In genomic region chr13:20814224-20814910, GRCh38 we compare ENCODE assay signal across 8 cellular contexts. TPM values are rescaled to one million over a fixed set of nuclear protein-coding genes. Genes with fewer than 3 reads are reported as not detected.
A peak's percentile ranks its signal among the peaks of the same experiment; 100 is the strongest.
DNase-seq lines count a peak whose midpoint lies in the region; ATAC-seq and TF ChIP-seq lines count a peak whose summit lies in the region.

No MANE protein-coding gene starts in this region.

- no peaks in the 10 kb centered on the region for H3K4me1 Mint-ChIP-seq in activated T-cell treated with anti-CD3 and anti-CD28 coated beads, Interleukin-2, amount 50 U/mL, for 4 hours (ENCODE audit: low read depth)

- no peak overlapping the region; the same call in 1 of the 2 replicates for H2AFZ ChIP-seq in SK-N-SH (ENCODE audit: low read depth)

- no peak for TF ChIP-seq RAD21 in SK-N-SH (IDR thresholded peaks at IDR 0.05; ENCODE audit: low read length)

- peaks cover 37% of the 10 kb centered on the region for H3K36me3 Mint-ChIP-seq in activated T-cell treated with anti-CD3 and anti-CD28 coated beads, Interleukin-2, amount 50 U/mL, for 4 hours (ENCODE audit: insufficient read depth)

- 7% methylated on average over 5 of the region's 5 CpGs for WGBS in SK-N-SH (ENCODE audit: low lambda C conversion rate)

- H3K79me2 ChIP-seq in SK-N-SH (ENCODE audit: insufficient read depth), result peaks cover 19% of the 10 kb centered on the region

- no peaks in the 10 kb centered on the region for H3K9me2 ChIP-seq in SK-N-SH

- TF ChIP-seq CTCF in SK-N-SH (IDR thresholded peaks at IDR 0.05) (no peak), gastrocnemius medialis (IDR thresholded peaks at IDR 0.05 in 4 of 5, conservative IDR thresholded peaks at IDR 0.05 in 1 of 5) (no peak)

- H3K4me1 ChIP-seq in SK-N-SH (ENCODE audit: control insufficient read depth in 1 of 2, insufficient read depth in 2 of 2, low read depth in 1 of 2, low read length in 1 of 2), result peaks cover 18 to 21% of the 10 kb centered on the region in 2 experiments
- H3K4me1 ChIP-seq in gastrocnemius medialis, result peaks cover 46 to 63% of the 10 kb centered on the region in 2 donors

- in situ Hi-C loops in gastrocnemius medialis (cut with MboI; ENCODE audit: low sequenced_read_pairs in 4 of 4), result no loop called here

- no peak for TF ChIP-seq POLR2A in gastrocnemius medialis (IDR thresholded peaks at IDR 0.05)

- no peaks in the 10 kb centered on the region for H3K27me3 ChIP-seq in SK-N-SH (ENCODE audit: insufficient read depth)
- H3K27me3 ChIP-seq in gastrocnemius medialis, result no peaks in the 10 kb centered on the region

- H4K20me1 ChIP-seq in SK-N-SH (ENCODE audit: insufficient read depth), result peaks cover 7% of the 10 kb centered on the region

- CTCF ChIA-PET in SK-N-SH (lab: Yijun Ruan, JAX), result interaction anchor here (2.7 to 3.4 kb wide), 2 partner anchors 12 to 14 kb away, joined by 19 to 28 read pairs; no protein-coding TSS in a partner anchor

- peak; percentile 40 to 72; a peak in 3 of 4 replicates for TF ChIP-seq EP300 in SK-N-SH (IDR thresholded peaks at IDR 0.05; ENCODE audit: borderline replicate concordance in 1 of 2, low read depth in 1 of 2, low read length in 1 of 2)

- peak overlapping the region in 1 of 2 experiments; percentile 36; a peak in 2 of 4 replicates for H3K4me3 ChIP-seq in SK-N-SH (ENCODE audit: low read depth in 2 of 2, low read length in 1 of 2)
- H3K4me3 ChIP-seq in gastrocnemius medialis, result peak overlapping the region in 3 of 4 donors; percentile 12 to 45 (median 29)

- peak overlapping the region; percentile 77 for H3K4me2 ChIP-seq in SK-N-SH

- H3F3A ChIP-seq in SK-N-SH (replicated peaks; ENCODE audit: insufficient read depth), result peaks cover 40% of the 10 kb centered on the region

- H3K27ac ChIP-seq in SK-N-SH (ENCODE audit: low read depth in 2 of 2, low read length in 1 of 2), result peak overlapping the region; percentile 72 to 96
- H3K27ac ChIP-seq in gastrocnemius medialis, result peak overlapping the region; percentile 87 to 93 (median 88)

- peak overlapping the region; percentile 64; the same call in 1 of the 2 replicates for H3K9ac ChIP-seq in SK-N-SH

- no peaks in the 10 kb centered on the region for H3K9me3 Mint-ChIP-seq in activated T-cell treated with anti-CD3 and anti-CD28 coated beads, Interleukin-2, amount 50 U/mL, for 4 hours

- H3K36me3 ChIP-seq in SK-N-SH (replicated peaks in 1 of 2; ENCODE audit: control insufficient read depth in 1 of 2, insufficient read depth in 2 of 2, low read length in 1 of 2) (peaks cover 4 to 5% of the 10 kb centered on the region in 2 experiments), gastrocnemius medialis (peaks cover 0 to 1% of the 10 kb centered on the region in 2 donors)

- H3K9me3 ChIP-seq in SK-N-SH, result no peaks in the 10 kb centered on the region
- no peaks in the 10 kb centered on the region for H3K9me3 ChIP-seq in gastrocnemius medialis

- H3K27me3 Mint-ChIP-seq in activated T-cell treated with anti-CD3 and anti-CD28 coated beads, Interleukin-2, amount 50 U/mL, for 4 hours (ENCODE audit: low read depth), result no peaks in the 10 kb centered on the region

- intact Hi-C loops in gastrocnemius medialis (cut with DNase I; ENCODE audit: low total_unique reads), result loop anchor here (5.0 to 10.0 kb wide), 3 partner anchors 42 to 247 kb away; partner anchors contain the start of genes EEF1AKMT1 and IFT88

- POLR2A ChIA-PET in SK-N-SH (lab: Yijun Ruan, JAX), result interaction anchor here (0.8 kb wide), 1 partner anchor 41 kb away, joined by 3 read pairs; the partner anchor contains the start of gene EEF1AKMT1

- ATAC-seq in gastrocnemius medialis (peak; percentile 94 to 96), GM21723 (IDR thresholded peaks at IDR 0.05; ENCODE audit: unreplicated experiment) (no peak), GM18861 (IDR thresholded peaks at IDR 0.05; ENCODE audit: unreplicated experiment) (no peak)
- no peak for ATAC-seq in activated T-cell treated with anti-CD3 and anti-CD28 coated beads, Interleukin-2, amount 50 U/mL, for 4 hours

- H3K4me3 Mint-ChIP-seq in activated T-cell treated with anti-CD3 and anti-CD28 coated beads, Interleukin-2, amount 50 U/mL, for 4 hours, result no peak overlapping the region

- DNase-seq in GOT3 (lab: John Stamatoyannopoulos, UW) (peak; percentile 26), SK-N-SH (peak; percentile 58), glomerular endothelial cell (ENCODE audit: extremely low read depth, low read depth, low spot score) (peak; percentile 91), gastrocnemius medialis (peak; percentile 85 to 95)
- no peak for DNase-seq in activated T-cell treated with anti-CD3 and anti-CD28 coated beads, Interleukin-2, amount 50 U/mL, for 48 hours
- no peak for DNase-seq in activated T-cell treated with anti-CD3 and anti-CD28 coated beads, Interleukin-2, amount 50 U/mL, for 4 hours

TF ChIP-seq in SK-N-SH, 30 proteins besides CTCF, POLR2A, EP300 and RAD21 (continues in another document):
- TF ChIP-seq REST (IDR thresholded peaks at IDR 0.05; ENCODE audit: low read depth, low read length) (no peak), RXRA (IDR thresholded peaks at IDR 0.05; ENCODE audit: borderline replicate concordance, low read depth) (no peak; the same call in 1 of the 2 replicates), NRF1 (IDR thresholded peaks at IDR 0.05; ENCODE audit: low read depth, low read length) (no peak), FOSL2 (IDR thresholded peaks at IDR 0.05; ENCODE audit: borderline replicate concordance, low read depth) (peak; percentile 79), MAX (IDR thresholded peaks at IDR 0.05; ENCODE audit: low read depth) (peak; percentile 92), RCOR1 (IDR thresholded peaks at IDR 0.05; ENCODE audit: low read length) (peak; percentile 41; the same call in 1 of the 2 replicates), YY1 (IDR thresholded peaks at IDR 0.05; ENCODE audit: low read depth) (no peak), JUND (IDR thresholded peaks at IDR 0.05) (peak; percentile 90), POLR2AphosphoS5 (IDR thresholded peaks at IDR 0.05; ENCODE audit: low read depth, low read length) (peak; percentile 61; the same call in 1 of the 2 replicates), FOXJ3 (CRISPR knock-in tag; IDR thresholded peaks at IDR 0.05) (no peak), MXI1 (IDR thresholded peaks at IDR 0.05; ENCODE audit: low read depth, low read length) (peak; percentile 78), TEAD4 (IDR thresholded peaks at IDR 0.05; ENCODE audit: borderline replicate concordance, insufficient read depth) (peak; percentile 71), RFX5 (IDR thresholded peaks at IDR 0.05; ENCODE audit: low read length) (no peak), USF2 (IDR thresholded peaks at IDR 0.05; ENCODE audit: borderline replicate concordance, low read depth, low read length) (no peak), IRF3 (IDR thresholded peaks at IDR 0.05; ENCODE audit: low read depth, low read length) (no peak), TCF12 (IDR thresholded peaks at IDR 0.05) (peak; percentile 86), GABPA (IDR thresholded peaks at IDR 0.05; ENCODE audit: low read depth) (no peak)

RNA-seq across cellular contexts. Expression of gene EEF1AKMT1, which starts 40.6 kb away (rescaled TPM):
- polyA plus RNA-seq in SK-N-SH (2012; rRNA removed), result 4.2 and 5.3 TPM in 2 replicates
- polyA plus RNA-seq in SK-N-SH (2012; cell fraction: cytosol; rRNA removed), result 6.5 and 7.7 TPM in 2 replicates
- polyA plus RNA-seq in SK-N-SH (2012; cell fraction: nucleus; rRNA removed), result 1.9 and 2.8 TPM in 2 replicates
- total RNA-seq in glomerular endothelial cell (10.7 and 14.3 TPM in 2 replicates), gastrocnemius medialis (1 to 10 TPM; 5.9 to 8.5 (median 8.0) TPM)
- total RNA-seq in activated T-cell treated with anti-CD3 and anti-CD28 coated beads, Interleukin-2, amount 50 U/mL, for 4 hours, result 10 to 100 TPM; 10.2 to 10.9 (median 10.5) TPM

Comparison
In these comparisons a context has a peak if more than half of its experiments do, and no peak if none do; other contexts are left out.
1. DNase-seq: peak in GOT3 (single experiment), SK-N-SH (single experiment), glomerular endothelial cell (single experiment) and gastrocnemius medialis (2 of 2); none in activated T-cell treated with anti-CD3 and anti-CD28 coated beads, Interleukin-2, amount 50 U/mL, for 48 hours (0 of 2) and activated T-cell treated with anti-CD3 and anti-CD28 coated beads, Interleukin-2, amount 50 U/mL, for 4 hours (single experiment).
2. ATAC-seq: peak in gastrocnemius medialis (2 of 2); none in activated T-cell treated with anti-CD3 and anti-CD28 coated beads, Interleukin-2, amount 50 U/mL, for 4 hours (0 of 2), GM21723 (single experiment) and GM18861 (single experiment).